ENCODE assay signal across 8 cellular contexts in the genomic region with DNA sequence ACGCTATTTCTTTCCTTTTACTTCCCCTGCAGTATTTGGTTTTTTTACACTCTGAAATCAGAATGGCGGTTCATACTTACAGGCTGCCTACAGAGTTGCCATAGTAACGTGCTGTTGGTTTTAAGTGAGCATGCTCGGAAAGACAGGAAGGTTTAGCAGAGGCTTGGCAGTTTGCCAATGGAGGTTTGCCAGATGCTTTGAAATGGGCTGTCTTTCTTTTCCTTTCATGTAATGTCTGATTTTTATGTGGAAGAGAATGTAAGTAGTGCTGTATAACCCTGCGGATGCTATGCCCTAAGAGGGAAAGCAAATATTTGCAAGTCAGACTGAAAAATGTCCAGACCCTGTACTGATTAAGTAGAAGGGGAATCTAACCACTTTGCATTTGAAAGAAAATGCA. TPM values are rescaled to one million over a fixed set of nuclear protein-coding genes. Genes with fewer than 3 reads are reported as not detected.
DNase-seq lines count a peak whose midpoint lies in the region; ATAC-seq, FAIRE-seq and TF ChIP-seq lines count a peak whose summit lies in the region.

No MANE protein-coding gene starts in this region.

- H3K36me3 ChIP-seq in liver (ENCODE audit: control insufficient read depth in 4 of 4, insufficient read depth in 3 of 4, low read depth in 1 of 4, low read length in 3 of 4) = peaks cover 5 to 51% (median 35%) of the 10 kb centered on the region in 4 donors

- TF ChIP-seq CTCF in AG09319 (IDR thresholded peaks at IDR 0.05; ENCODE audit: low read depth, low read length) = no peak
- no peak for TF ChIP-seq CTCF in liver (IDR thresholded peaks at IDR 0.05; ENCODE audit: low read depth, low read length, missing input control)

- DNase-seq in AG09319 (ENCODE audit: extremely low read depth, low read depth) (peak; percentile 87), GM19239 (ENCODE audit: insufficient read length, low spot score) (peak; percentile 48), NCI-H446 treated with DMSO at 0.1 percent for 48 hours (lab: John Stamatoyannopoulos, UW) (peak; percentile 97), dermis blood vessel endothelial cell (peak; percentile 99)
- DNase-seq in activated CD4-positive, alpha-beta T cell treated with anti-CD3 and anti-CD28 coated beads, Interleukin-2, amount 50 U/mL, for 24 hours (ENCODE audit: low read depth in 1 of 2, low spot score in 1 of 2) = peak; percentile 38 to 91
- DNase-seq in stimulated activated CD4-positive, alpha-beta T cell treated with anti-CD3 and anti-CD28 coated beads, Interleukin-4, amount 100 ng/mL, for 24 hours = peak; percentile 89

- no peak overlapping the region for H3K9ac ChIP-seq in liver (ENCODE audit: low read depth in 1 of 2, low read length in 2 of 2)

- 12% methylated on average over 5 of the region's 5 CpGs for WGBS in liver

- H3K27me3 ChIP-seq in liver (ENCODE audit: control insufficient read depth in 4 of 4, insufficient read depth in 4 of 4, low read length in 3 of 4) = no peaks in the 10 kb centered on the region

- H3K9me3 ChIP-seq in liver (ENCODE audit: control insufficient read depth in 4 of 4, low read length in 3 of 4) = no peaks in the 10 kb centered on the region

- peak; percentile 97 for ATAC-seq in HG03432 (IDR thresholded peaks at IDR 0.05; ENCODE audit: unreplicated experiment)

- no peak overlapping the region for H3K4me3 ChIP-seq in liver (ENCODE audit: low read depth in 1 of 3, low read length in 3 of 3)

- H3K27ac ChIP-seq in liver (ENCODE audit: low read depth in 1 of 2, low read length in 2 of 2) = no peak overlapping the region

- H3K4me1 ChIP-seq in liver (ENCODE audit: control insufficient read depth in 4 of 4, insufficient read depth in 4 of 4, low read length in 3 of 4) = peaks cover 2 to 3% (median 2%) of the 10 kb centered on the region in 4 donors

- FAIRE-seq in GM19239 (lab: Jason Lieb, UNC) = peak; percentile 97

- TF ChIP-seq RAD21 in liver (IDR thresholded peaks at IDR 0.05) = peak; percentile 25 to 49

TF ChIP-seq in liver, 16 proteins besides CTCF, POLR2A, EP300 and RAD21:
- TF ChIP-seq SP1 (IDR thresholded peaks at IDR 0.05) (peak; percentile 17), YY1 (IDR thresholded peaks at IDR 0.05) (peak; percentile 86), JUND (IDR thresholded peaks at IDR 0.05) (no peak), HNF4G (IDR thresholded peaks at IDR 0.05) (no peak), RXRA (IDR thresholded peaks at IDR 0.05) (peak in 1 of 2 donors; percentile 8), FOXA1 (IDR thresholded peaks at IDR 0.05) (no peak), EGR1 (IDR thresholded peaks at IDR 0.05; ENCODE audit: low read depth in 2 of 2) (no peak), HNF4A (conservative IDR thresholded peaks at IDR 0.05) (no peak), GABPA (IDR thresholded peaks at IDR 0.05 in 1 of 2, conservative IDR thresholded peaks at IDR 0.05 in 1 of 2) (peak in 1 of 2 donors; percentile 18)
- TF ChIP-seq, protein P1, sequence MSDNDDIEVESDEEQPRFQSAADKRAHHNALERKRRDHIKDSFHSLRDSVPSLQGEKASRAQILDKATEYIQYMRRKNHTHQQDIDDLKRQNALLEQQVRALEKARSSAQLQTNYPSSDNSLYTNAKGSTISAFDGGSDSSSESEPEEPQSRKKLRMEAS (IDR thresholded peaks at IDR 0.05) = no peak
- TF ChIP-seq, protein P2, sequence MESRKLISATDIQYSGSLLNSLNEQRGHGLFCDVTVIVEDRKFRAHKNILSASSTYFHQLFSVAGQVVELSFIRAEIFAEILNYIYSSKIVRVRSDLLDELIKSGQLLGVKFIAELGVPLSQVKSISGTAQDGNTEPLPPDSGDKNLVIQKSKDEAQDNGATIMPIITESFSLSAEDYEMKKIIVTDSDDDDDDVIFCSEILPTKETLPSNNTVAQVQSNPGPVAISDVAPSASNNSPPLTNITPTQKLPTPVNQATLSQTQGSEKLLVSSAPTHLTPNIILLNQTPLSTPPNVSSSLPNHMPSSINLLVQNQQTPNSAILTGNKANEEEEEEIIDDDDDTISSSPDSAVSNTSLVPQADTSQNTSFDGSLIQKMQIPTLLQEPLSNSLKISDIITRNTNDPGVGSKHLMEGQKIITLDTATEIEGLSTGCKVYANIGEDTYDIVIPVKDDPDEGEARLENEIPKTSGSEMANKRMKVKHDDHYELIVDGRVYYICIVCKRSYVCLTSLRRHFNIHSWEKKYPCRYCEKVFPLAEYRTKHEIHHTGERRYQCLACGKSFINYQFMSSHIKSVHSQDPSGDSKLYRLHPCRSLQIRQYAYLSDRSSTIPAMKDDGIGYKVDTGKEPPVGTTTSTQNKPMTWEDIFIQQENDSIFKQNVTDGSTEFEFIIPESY (IDR thresholded peaks at IDR 0.05) = no peak
- TF ChIP-seq, protein P3, sequence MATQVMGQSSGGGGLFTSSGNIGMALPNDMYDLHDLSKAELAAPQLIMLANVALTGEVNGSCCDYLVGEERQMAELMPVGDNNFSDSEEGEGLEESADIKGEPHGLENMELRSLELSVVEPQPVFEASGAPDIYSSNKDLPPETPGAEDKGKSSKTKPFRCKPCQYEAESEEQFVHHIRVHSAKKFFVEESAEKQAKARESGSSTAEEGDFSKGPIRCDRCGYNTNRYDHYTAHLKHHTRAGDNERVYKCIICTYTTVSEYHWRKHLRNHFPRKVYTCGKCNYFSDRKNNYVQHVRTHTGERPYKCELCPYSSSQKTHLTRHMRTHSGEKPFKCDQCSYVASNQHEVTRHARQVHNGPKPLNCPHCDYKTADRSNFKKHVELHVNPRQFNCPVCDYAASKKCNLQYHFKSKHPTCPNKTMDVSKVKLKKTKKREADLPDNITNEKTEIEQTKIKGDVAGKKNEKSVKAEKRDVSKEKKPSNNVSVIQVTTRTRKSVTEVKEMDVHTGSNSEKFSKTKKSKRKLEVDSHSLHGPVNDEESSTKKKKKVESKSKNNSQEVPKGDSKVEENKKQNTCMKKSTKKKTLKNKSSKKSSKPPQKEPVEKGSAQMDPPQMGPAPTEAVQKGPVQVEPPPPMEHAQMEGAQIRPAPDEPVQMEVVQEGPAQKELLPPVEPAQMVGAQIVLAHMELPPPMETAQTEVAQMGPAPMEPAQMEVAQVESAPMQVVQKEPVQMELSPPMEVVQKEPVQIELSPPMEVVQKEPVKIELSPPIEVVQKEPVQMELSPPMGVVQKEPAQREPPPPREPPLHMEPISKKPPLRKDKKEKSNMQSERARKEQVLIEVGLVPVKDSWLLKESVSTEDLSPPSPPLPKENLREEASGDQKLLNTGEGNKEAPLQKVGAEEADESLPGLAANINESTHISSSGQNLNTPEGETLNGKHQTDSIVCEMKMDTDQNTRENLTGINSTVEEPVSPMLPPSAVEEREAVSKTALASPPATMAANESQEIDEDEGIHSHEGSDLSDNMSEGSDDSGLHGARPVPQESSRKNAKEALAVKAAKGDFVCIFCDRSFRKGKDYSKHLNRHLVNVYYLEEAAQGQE (IDR thresholded peaks at IDR 0.05) = no peak

RNA-seq across cellular contexts. Expression of a gene that starts 32.8 kb away (rescaled TPM):
- 15.9 and 17.9 TPM in 2 replicates for total RNA-seq in dermis blood vessel endothelial cell
- total RNA-seq in liver = 10 to 100 TPM; 10.1 to 13.9 TPM
- 10 to 100 TPM in 1 of 2 donors, 1 to 10 TPM in 1; 3.8 to 26.9 TPM for polyA plus RNA-seq in liver

Comparison
In these comparisons a context has a peak if more than half of its experiments do, and no peak if none do; other contexts are left out.
1. DNase-seq: peak in every context shown above with its lines; median percentile 99 in dermis blood vessel endothelial cell; 97 in NCI-H446 treated with DMSO at 0.1 percent for 48 hours; 89 in stimulated activated CD4-positive, alpha-beta T cell treated with anti-CD3 and anti-CD28 coated beads, Interleukin-4, amount 100 ng/mL, for 24 hours; 87 in AG09319; 64 in activated CD4-positive, alpha-beta T cell treated with anti-CD3 and anti-CD28 coated beads, Interleukin-2, amount 50 U/mL, for 24 hours; 48 in GM19239.